14 cellular contexts compared by ENCODE assay signal in genomic region chr15:75622505-75622904, GRCh38. TPM values are rescaled to one million over a fixed set of nuclear protein-coding genes. Genes with fewer than 3 reads are reported as not detected.
DNase-seq lines count a peak whose midpoint lies in the region; ATAC-seq lines count a peak whose summit lies in the region.
"Had no signal": no experiment of that assay in that cellular context is flagged by ENCODE, and none has a peak within 500 bp of the region (broad histone marks: within the 10 kb centered on the region; RNA-seq: fewer than 3 reads in every experiment).

No MANE protein-coding gene starts in this region.

- peak overlapping the region in 6 of 11 experiments; percentile 0 to 29 (median 6); a peak in 6 of 22 replicates for H3K27ac ChIP-seq in BLaER1 treated with 17β-estradiol and CSF1 and Interleukin-3, amounts not matched to agents 10 nM and 100 nM
- H3K27ac ChIP-seq in CD8-positive, alpha-beta memory T cell (ENCODE audit: low read depth, low read length), result no peak overlapping the region
- H3K27ac ChIP-seq: colonic mucosa had no signal

- DNase-seq in CD8-positive, alpha-beta memory T cell, result no peak
- DNase-seq in activated CD4-positive, alpha-beta memory T cell treated with anti-CD3 and anti-CD28 coated beads, Interleukin-2, amount 10 ng/mL, durations not matched to agents 7 days and 5 days, result no peak
- DNase-seq in naive thymus-derived CD8-positive, alpha-beta T cell, result no peak
- DNase-seq in DMS153 treated with DMSO at 0.1 percent for 48 hours (lab: John Stamatoyannopoulos, UW; ENCODE audit: unreplicated experiment), result no peak
- DNase-seq: activated gamma-delta T cell, AML-193, colonic mucosa, heart right ventricle, PC-3, testis had no signal

- H3K27me3 Mint-ChIP-seq in CD8-positive, alpha-beta memory T cell, result no peaks in the 10 kb centered on the region
- no peaks in the 10 kb centered on the region for H3K27me3 Mint-ChIP-seq in activated CD4-positive, alpha-beta memory T cell treated with anti-CD3 and anti-CD28 coated beads, Interleukin-2, amount 10 ng/mL, durations not matched to agents 7 days and 5 days
- H3K27me3 Mint-ChIP-seq in naive thymus-derived CD8-positive, alpha-beta T cell, result no peaks in the 10 kb centered on the region

- H3K36me3 Mint-ChIP-seq in CD8-positive, alpha-beta memory T cell, result peaks cover 0 to 35% (median 1%) of the 10 kb centered on the region in 3 donors
- H3K36me3 Mint-ChIP-seq in activated CD4-positive, alpha-beta memory T cell treated with anti-CD3 and anti-CD28 coated beads, Interleukin-2, amount 10 ng/mL, durations not matched to agents 7 days and 5 days (ENCODE audit: low read depth), result peaks cover 32% of the 10 kb centered on the region
- peaks cover 0 to 35% (median 7%) of the 10 kb centered on the region in 3 donors for H3K36me3 Mint-ChIP-seq in naive thymus-derived CD8-positive, alpha-beta T cell

- CTCF ChIA-PET in CD8-positive, alpha-beta memory T cell (lab: Charles Lee), result no interaction called here
- CTCF ChIA-PET in activated CD4-positive, alpha-beta memory T cell treated with anti-CD3 and anti-CD28 coated beads, Interleukin-2, amount 10 ng/mL, durations not matched to agents 7 days and 5 days (lab: Charles Lee), result no interaction called here

- H3K27ac Mint-ChIP-seq in CD8-positive, alpha-beta memory T cell, result peak overlapping the region; percentile 29 to 83 (median 56)
- peak overlapping the region; percentile 8 for H3K27ac Mint-ChIP-seq in activated CD4-positive, alpha-beta memory T cell treated with anti-CD3 and anti-CD28 coated beads, Interleukin-2, amount 10 ng/mL, durations not matched to agents 7 days and 5 days
- H3K27ac Mint-ChIP-seq in naive thymus-derived CD8-positive, alpha-beta T cell, result peak overlapping the region in 9 of 10 donors; percentile 12 to 83 (median 57)

- peaks cover 40 to 73% (median 66%) of the 10 kb centered on the region in 10 experiments for H3K4me1 ChIP-seq in BLaER1 treated with 17β-estradiol and CSF1 and Interleukin-3, amounts not matched to agents 10 nM and 100 nM
- peaks cover 31% of the 10 kb centered on the region for H3K4me1 ChIP-seq in CD8-positive, alpha-beta memory T cell (ENCODE audit: insufficient read depth, low read length)
- H3K4me1 ChIP-seq: colonic mucosa had no signal

- H3K9me3 Mint-ChIP-seq in CD8-positive, alpha-beta memory T cell, result no peaks in the 10 kb centered on the region
- no peaks in the 10 kb centered on the region for H3K9me3 Mint-ChIP-seq in activated CD4-positive, alpha-beta memory T cell treated with anti-CD3 and anti-CD28 coated beads, Interleukin-2, amount 10 ng/mL, durations not matched to agents 7 days and 5 days
- H3K9me3 Mint-ChIP-seq in naive thymus-derived CD8-positive, alpha-beta T cell, result no peaks in the 10 kb centered on the region

- H3K4me2 ChIP-seq in BLaER1 treated with 17β-estradiol and CSF1 and Interleukin-3, amounts not matched to agents 10 nM and 100 nM, result peak overlapping the region in 6 of 11 experiments; percentile 7 to 89 (median 87); a peak in 10 of 22 replicates

- POLR2A ChIA-PET in CD8-positive, alpha-beta memory T cell (lab: Charles Lee), result no interaction called here
- POLR2A ChIA-PET in activated CD4-positive, alpha-beta memory T cell treated with anti-CD3 and anti-CD28 coated beads, Interleukin-2, amount 10 ng/mL, durations not matched to agents 7 days and 5 days (lab: Charles Lee), result interaction anchor here (2.3 kb wide), 1 partner anchor 16 kb away, joined by 10 read pairs; no protein-coding TSS in a partner anchor
- POLR2A ChIA-PET in naive thymus-derived CD8-positive, alpha-beta T cell (lab: Charles Lee), result no interaction called here

- H3K4me1 Mint-ChIP-seq in CD8-positive, alpha-beta memory T cell, result peaks cover 26 to 41% (median 40%) of the 10 kb centered on the region in 3 donors
- H3K4me1 Mint-ChIP-seq in activated CD4-positive, alpha-beta memory T cell treated with anti-CD3 and anti-CD28 coated beads, Interleukin-2, amount 10 ng/mL, durations not matched to agents 7 days and 5 days, result peaks cover 44% of the 10 kb centered on the region
- H3K4me1 Mint-ChIP-seq in naive thymus-derived CD8-positive, alpha-beta T cell, result peaks cover 19 to 46% (median 39%) of the 10 kb centered on the region in 4 donors

- H3K27me3 ChIP-seq in BLaER1 treated with 17β-estradiol and CSF1 and Interleukin-3, amounts not matched to agents 10 nM and 100 nM, result no peaks in the 10 kb centered on the region
- H3K27me3 ChIP-seq in CD8-positive, alpha-beta memory T cell (ENCODE audit: insufficient read depth, low read length, poor library complexity, severe bottlenecking), result no peaks in the 10 kb centered on the region
- H3K27me3 ChIP-seq: colonic mucosa, heart right ventricle, testis had no signal

- H3K4me3 ChIP-seq in BLaER1 treated with 17β-estradiol and CSF1 and Interleukin-3, amounts not matched to agents 10 nM and 100 nM, result no peak overlapping the region
- H3K4me3 ChIP-seq in CD8-positive, alpha-beta memory T cell (ENCODE audit: low read length), result no peak overlapping the region
- H3K4me3 ChIP-seq: colonic mucosa, heart right ventricle, testis had no signal

- H3K4me3 Mint-ChIP-seq in CD8-positive, alpha-beta memory T cell, result peak overlapping the region in 3 of 7 donors; percentile 33 to 40 (median 38)
- H3K4me3 Mint-ChIP-seq in activated CD4-positive, alpha-beta memory T cell treated with anti-CD3 and anti-CD28 coated beads, Interleukin-2, amount 10 ng/mL, durations not matched to agents 7 days and 5 days, result no peak overlapping the region
- peak overlapping the region in 4 of 10 donors; percentile 4 to 35 (median 8) for H3K4me3 Mint-ChIP-seq in naive thymus-derived CD8-positive, alpha-beta T cell

- peaks cover 0 to 20% (median 0%) of the 10 kb centered on the region in 11 experiments; a peak in 5 of 22 replicates for H4K20me1 ChIP-seq in BLaER1 treated with 17β-estradiol and CSF1 and Interleukin-3, amounts not matched to agents 10 nM and 100 nM

- peaks cover 26 to 43% (median 29%) of the 10 kb centered on the region in 11 experiments for H3K36me3 ChIP-seq in BLaER1 treated with 17β-estradiol and CSF1 and Interleukin-3, amounts not matched to agents 10 nM and 100 nM
- H3K36me3 ChIP-seq in CD8-positive, alpha-beta memory T cell (ENCODE audit: insufficient read depth, low read length), result peaks cover 6% of the 10 kb centered on the region
- H3K36me3 ChIP-seq: colonic mucosa had no signal

- ATAC-seq in naive thymus-derived CD8-positive, alpha-beta T cell, result no peak
- ATAC-seq in GM18517 (IDR thresholded peaks at IDR 0.05; ENCODE audit: unreplicated experiment) (no peak), GM18858 (IDR thresholded peaks at IDR 0.05; ENCODE audit: unreplicated experiment) (no peak), GM21528 (IDR thresholded peaks at IDR 0.05; ENCODE audit: low FRiP score, unreplicated experiment) (no peak)
- ATAC-seq: heart right ventricle, PC-3 had no signal

- H3K9me3 ChIP-seq in BLaER1 treated with 17β-estradiol and CSF1 and Interleukin-3, amounts not matched to agents 10 nM and 100 nM (replicated peaks in 1 of 11), result no peaks in the 10 kb centered on the region
- no peaks in the 10 kb centered on the region for H3K9me3 ChIP-seq in CD8-positive, alpha-beta memory T cell (ENCODE audit: low read length)
- H3K9me3 ChIP-seq: colonic mucosa, heart right ventricle, testis had no signal

- H3K9ac ChIP-seq in BLaER1 treated with 17β-estradiol and CSF1 and Interleukin-3, amounts not matched to agents 10 nM and 100 nM, result peak overlapping the region in 1 of 11 experiments; percentile 38; a peak in 1 of 22 replicates

RNA-seq across cellular contexts. Expression of gene SNUPN, which starts 3.0 kb away (rescaled TPM):
- total RNA-seq in CD8-positive, alpha-beta memory T cell, result 10 to 100 TPM; 24.6 to 26.9 TPM
- polyA plus RNA-seq in CD8-positive, alpha-beta memory T cell, result 37.4 TPM
- 10 to 100 TPM; 29.6 to 30.9 TPM for total RNA-seq in activated CD4-positive, alpha-beta memory T cell treated with anti-CD3 and anti-CD28 coated beads, Interleukin-2, amount 10 ng/mL, durations not matched to agents 7 days and 5 days
- 10 to 100 TPM; 22.8 to 25.0 TPM for total RNA-seq in naive thymus-derived CD8-positive, alpha-beta T cell
- polyA plus RNA-seq in naive thymus-derived CD8-positive, alpha-beta T cell, result 10 to 100 TPM; 20.1 to 33.7 (median 21.7) TPM

RNA-seq across cellular contexts. Expression of gene IMP3, which starts 17.5 kb away (rescaled TPM):
- 100 to 1,000 TPM; 123 to 134 TPM for total RNA-seq in CD8-positive, alpha-beta memory T cell
- 247 TPM for polyA plus RNA-seq in CD8-positive, alpha-beta memory T cell
- 10 to 100 TPM; 72.3 to 75.5 TPM for total RNA-seq in activated CD4-positive, alpha-beta memory T cell treated with anti-CD3 and anti-CD28 coated beads, Interleukin-2, amount 10 ng/mL, durations not matched to agents 7 days and 5 days
- total RNA-seq in naive thymus-derived CD8-positive, alpha-beta T cell, result 10 to 100 TPM; 94.3 to 95.7 TPM
- polyA plus RNA-seq in naive thymus-derived CD8-positive, alpha-beta T cell, result 100 to 1,000 TPM; 199 to 256 (median 238) TPM

RNA-seq across cellular contexts. Expression of gene SNX33, which starts 25.2 kb away (rescaled TPM):
- total RNA-seq in CD8-positive, alpha-beta memory T cell, result 1 to 10 TPM; 3.1 to 3.5 TPM
- 1.1 TPM for polyA plus RNA-seq in CD8-positive, alpha-beta memory T cell
- 1 to 10 TPM; 1.8 to 1.9 TPM for total RNA-seq in activated CD4-positive, alpha-beta memory T cell treated with anti-CD3 and anti-CD28 coated beads, Interleukin-2, amount 10 ng/mL, durations not matched to agents 7 days and 5 days
- total RNA-seq in naive thymus-derived CD8-positive, alpha-beta T cell, result 1 to 10 TPM; 1.7 TPM
- under 1 TPM; 0.05 to 0.44 (median 0.30) TPM for polyA plus RNA-seq in naive thymus-derived CD8-positive, alpha-beta T cell

RNA-seq across cellular contexts. Expression of gene PTPN9, which starts 43.4 kb away (rescaled TPM):
- 10 to 100 TPM; 22.0 to 22.3 TPM for total RNA-seq in CD8-positive, alpha-beta memory T cell
- polyA plus RNA-seq in CD8-positive, alpha-beta memory T cell, result 34.1 TPM
- 10 to 100 TPM; 41.4 to 41.6 TPM for total RNA-seq in activated CD4-positive, alpha-beta memory T cell treated with anti-CD3 and anti-CD28 coated beads, Interleukin-2, amount 10 ng/mL, durations not matched to agents 7 days and 5 days
- 10 to 100 TPM; 10.1 to 14.0 TPM for total RNA-seq in naive thymus-derived CD8-positive, alpha-beta T cell
- polyA plus RNA-seq in naive thymus-derived CD8-positive, alpha-beta T cell, result 10 to 100 TPM; 12.9 to 19.6 (median 18.2) TPM
